In the genomic region with DNA sequence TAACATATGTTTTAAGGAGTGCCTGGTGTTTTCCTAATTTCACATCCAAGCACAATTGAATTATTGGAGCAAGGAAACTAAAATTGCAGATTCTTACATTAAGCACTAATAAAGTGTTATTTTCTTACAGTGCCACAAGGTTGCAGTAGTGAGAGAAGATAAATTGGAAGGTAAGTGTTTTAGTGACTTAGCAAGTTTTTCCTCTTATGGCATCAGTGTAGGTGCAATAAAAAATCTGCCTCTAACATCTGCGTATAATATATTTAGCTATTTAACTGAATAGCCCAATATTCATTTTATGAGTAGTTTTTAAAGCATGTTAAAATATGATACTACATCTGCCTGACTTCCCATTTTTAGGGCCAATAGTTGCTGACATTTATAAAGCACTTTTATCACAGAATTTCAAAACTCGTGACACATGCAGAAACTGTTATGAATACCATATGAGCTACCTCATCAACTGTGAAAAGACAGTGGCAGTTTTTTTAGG, we compare ENCODE assay signal across 8 cellular contexts. TPM values are rescaled to one million over a fixed set of nuclear protein-coding genes. Genes with fewer than 3 reads are reported as not detected.
DNase-seq lines count a peak whose midpoint lies in the region; ATAC-seq and TF ChIP-seq lines count a peak whose summit lies in the region.

No MANE protein-coding gene starts in this region.

- intact Hi-C loops in adrenal gland (cut with DNase I) = loop anchor here in 1 of 2 donors (10.0 kb wide), 1 partner anchor 123 kb away; the partner anchor contains the start of gene CHRDL2
- intact Hi-C loops in upper lobe of right lung (cut with DNase I) = no loop called here

- DNase-seq in AG09319 (ENCODE audit: extremely low read depth, low read depth) = peak; percentile 65
- peak; percentile 27 for DNase-seq in HS-27A (ENCODE audit: low read depth)
- no peak for DNase-seq in adrenal gland
- peak; percentile 78 for DNase-seq in iris pigment epithelial cell (ENCODE audit: low read depth)
- no peak for DNase-seq in upper lobe of right lung
- no peak for DNase-seq in activated CD8-positive, alpha-beta memory T cell treated with anti-CD3 and anti-CD28 coated beads, Interleukin-2, amount 10 ng/mL, durations not matched to agents 7 days and 5 days

- H3K36me3 ChIP-seq in adrenal gland (replicated peaks in 1 of 2) = peaks cover 0 to 14% of the 10 kb centered on the region in 2 donors
- H3K36me3 ChIP-seq in upper lobe of right lung = peaks cover 36% of the 10 kb centered on the region

- no peaks in the 10 kb centered on the region for H3K9me3 ChIP-seq in adrenal gland (replicated peaks in 1 of 3)
- no peaks in the 10 kb centered on the region for H3K9me3 ChIP-seq in upper lobe of right lung

- ATAC-seq in upper lobe of right lung = peak; percentile 67
- no peak for ATAC-seq in activated T-helper 17 cell treated with anti-CD3 and anti-CD28 coated beads, Interleukin-2, amount 50 U/mL, for 72 hours (replicated peaks)
- no peak for ATAC-seq in activated CD8-positive, alpha-beta memory T cell treated with anti-CD3 and anti-CD28 coated beads, Interleukin-2, amount 10 ng/mL, durations not matched to agents 7 days and 5 days
- ATAC-seq in HG02798 (IDR thresholded peaks at IDR 0.05; ENCODE audit: poor library complexity, unreplicated experiment) = no peak

- peaks cover 16% of the 10 kb centered on the region for H3K36me3 Mint-ChIP-seq in activated T-helper 17 cell treated with anti-CD3 and anti-CD28 coated beads, Interleukin-2, amount 50 U/mL, for 72 hours (ENCODE audit: low read depth)
- peaks cover 28% of the 10 kb centered on the region for H3K36me3 Mint-ChIP-seq in activated CD8-positive, alpha-beta memory T cell treated with anti-CD3 and anti-CD28 coated beads, Interleukin-2, amount 10 ng/mL, durations not matched to agents 7 days and 5 days

- TF ChIP-seq CTCF in AG09319 (IDR thresholded peaks at IDR 0.05; ENCODE audit: low read depth, low read length) (peak; percentile 47), adrenal gland (IDR thresholded peaks at IDR 0.05) (peak in 5 of 6 experiments; percentile 40 to 57 (median 50)), upper lobe of right lung (IDR thresholded peaks at IDR 0.05) (peak; percentile 48)

- no peak overlapping the region for H3K4me3 Mint-ChIP-seq in activated T-helper 17 cell treated with anti-CD3 and anti-CD28 coated beads, Interleukin-2, amount 50 U/mL, for 72 hours
- no peak overlapping the region for H3K4me3 Mint-ChIP-seq in activated CD8-positive, alpha-beta memory T cell treated with anti-CD3 and anti-CD28 coated beads, Interleukin-2, amount 10 ng/mL, durations not matched to agents 7 days and 5 days

- no peak overlapping the region for H3K4me3 ChIP-seq in adrenal gland
- no peak overlapping the region for H3K4me3 ChIP-seq in upper lobe of right lung

- no peaks in the 10 kb centered on the region for H3K9me3 Mint-ChIP-seq in activated T-helper 17 cell treated with anti-CD3 and anti-CD28 coated beads, Interleukin-2, amount 50 U/mL, for 72 hours
- H3K9me3 Mint-ChIP-seq in activated CD8-positive, alpha-beta memory T cell treated with anti-CD3 and anti-CD28 coated beads, Interleukin-2, amount 10 ng/mL, durations not matched to agents 7 days and 5 days (ENCODE audit: low read depth) = no peaks in the 10 kb centered on the region

- no peak overlapping the region for H3K27ac Mint-ChIP-seq in activated T-helper 17 cell treated with anti-CD3 and anti-CD28 coated beads, Interleukin-2, amount 50 U/mL, for 72 hours
- no peak overlapping the region for H3K27ac Mint-ChIP-seq in activated CD8-positive, alpha-beta memory T cell treated with anti-CD3 and anti-CD28 coated beads, Interleukin-2, amount 10 ng/mL, durations not matched to agents 7 days and 5 days

- H3K27ac ChIP-seq in adrenal gland (peak overlapping the region in 2 of 5 donors; percentile 20 to 35), upper lobe of right lung (peak overlapping the region; percentile 26)

- CTCF ChIA-PET in activated CD8-positive, alpha-beta memory T cell treated with anti-CD3 and anti-CD28 coated beads, Interleukin-2, amount 10 ng/mL, durations not matched to agents 7 days and 5 days (lab: Charles Lee) = interaction anchor here (1.0 kb wide), 1 partner anchor 9 kb away, joined by 5 read pairs; no protein-coding TSS in a partner anchor

- no peaks in the 10 kb centered on the region for H3K4me1 Mint-ChIP-seq in activated T-helper 17 cell treated with anti-CD3 and anti-CD28 coated beads, Interleukin-2, amount 50 U/mL, for 72 hours
- peaks cover 2% of the 10 kb centered on the region for H3K4me1 Mint-ChIP-seq in activated CD8-positive, alpha-beta memory T cell treated with anti-CD3 and anti-CD28 coated beads, Interleukin-2, amount 10 ng/mL, durations not matched to agents 7 days and 5 days

- H3K27me3 ChIP-seq in adrenal gland (no peaks in the 10 kb centered on the region), upper lobe of right lung (no peaks in the 10 kb centered on the region)

- WGBS in adrenal gland, 4 donors = 56 to 70% (median 62%) methylated on average over 2 of the region's 2 CpGs

- H3K27me3 Mint-ChIP-seq in activated T-helper 17 cell treated with anti-CD3 and anti-CD28 coated beads, Interleukin-2, amount 50 U/mL, for 72 hours = no peaks in the 10 kb centered on the region
- H3K27me3 Mint-ChIP-seq in activated CD8-positive, alpha-beta memory T cell treated with anti-CD3 and anti-CD28 coated beads, Interleukin-2, amount 10 ng/mL, durations not matched to agents 7 days and 5 days = no peaks in the 10 kb centered on the region

- H3K4me1 ChIP-seq in adrenal gland (replicated peaks in 1 of 2) (peaks cover 0 to 6% of the 10 kb centered on the region in 2 donors), upper lobe of right lung (peaks cover 11% of the 10 kb centered on the region)

- TF ChIP-seq POLR2A in adrenal gland (IDR thresholded peaks at IDR 0.05) = no peak

RNA-seq across cellular contexts. Expression of gene POLD3, which starts 19.0 kb away (rescaled TPM):
- 10 to 100 TPM in 3 of 8 donors, 1 to 10 TPM in 5; 5.4 to 13.6 (median 9.7) TPM for total RNA-seq in adrenal gland
- polyA plus RNA-seq in adrenal gland = 10 to 100 TPM in 1 of 3 donors, 1 to 10 TPM in 2; 3.5 to 14.1 (median 5.6) TPM
- total RNA-seq in upper lobe of right lung = 16.7 TPM
- 10 to 100 TPM; 46.0 to 54.3 TPM for total RNA-seq in activated T-helper 17 cell treated with anti-CD3 and anti-CD28 coated beads, Interleukin-2, amount 50 U/mL, for 72 hours
- total RNA-seq in activated CD8-positive, alpha-beta memory T cell treated with anti-CD3 and anti-CD28 coated beads, Interleukin-2, amount 10 ng/mL, durations not matched to agents 7 days and 5 days = 10 to 100 TPM; 56.6 to 62.7 TPM

Comparison
In these comparisons a context has a peak if more than half of its experiments do, and no peak if none do; other contexts are left out.
1. DNase-seq: peak in AG09319 (single experiment), HS-27A (single experiment) and iris pigment epithelial cell (single experiment); none in adrenal gland (0 of 7), upper lobe of right lung (single experiment) and activated CD8-positive, alpha-beta memory T cell treated with anti-CD3 and anti-CD28 coated beads, Interleukin-2, amount 10 ng/mL, durations not matched to agents 7 days and 5 days (single experiment).
2. Peak in every context shown above with its lines, with median percentiles within 50 percentile points of each other: CTCF ChIP-seq.